In the genomic region with DNA sequence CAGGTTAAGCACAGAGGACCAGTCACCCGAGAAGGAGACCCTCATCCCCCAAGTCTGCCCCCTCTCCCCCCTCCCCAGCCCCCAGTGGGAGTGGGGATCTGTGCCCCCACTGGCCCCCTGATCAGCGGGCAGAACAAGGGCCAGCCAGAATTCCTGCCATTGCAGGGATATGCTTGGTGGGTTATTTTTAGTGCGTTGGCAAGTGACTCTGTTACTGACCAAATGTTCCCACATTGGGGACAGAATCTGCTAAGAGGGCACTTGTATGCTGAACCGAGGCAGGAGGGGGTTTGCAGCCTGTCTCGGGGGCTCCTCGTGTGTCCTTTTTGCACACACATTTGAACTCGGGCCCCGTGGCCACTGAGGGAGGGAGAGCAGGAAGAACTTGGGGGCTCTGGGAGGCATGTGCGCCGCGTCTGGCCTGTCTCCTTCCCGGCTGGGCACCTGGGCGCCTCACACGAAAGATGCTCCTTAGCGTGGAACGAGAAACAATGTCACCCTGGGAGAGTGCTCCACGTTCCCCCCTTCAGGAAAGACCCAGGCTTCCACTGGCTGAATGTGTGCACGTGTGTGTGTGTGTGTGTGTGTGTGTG, we compare ENCODE assay signal across 18 cellular contexts.
"Had no signal": no experiment of that assay in that cellular context is flagged by ENCODE, and none has a peak within 500 bp of the region (broad histone marks: within the 10 kb centered on the region; RNA-seq: fewer than 3 reads in every experiment).

No MANE protein-coding gene starts in this region.

- H3K4me3 Mint-ChIP-seq: activated CD4-positive, alpha-beta memory T cell treated with anti-CD3 and anti-CD28 coated beads, Interleukin-2, amount 10 ng/mL, durations not matched to agents 7 days and 5 days; activated naive CD4-positive, alpha-beta T cell treated with anti-CD3 and anti-CD28 coated beads for 36 hours; activated T-cell treated with anti-CD3 and anti-CD28 coated beads, Interleukin-2, amount 50 U/mL, for 24 hours; effector memory CD8-positive, alpha-beta T cell; mesothelial cell of epicardium; neural crest cell; stimulated activated naive B cell treated with anti-CD40 and anti-IgM and Interleukin-4, amounts not matched to agents 10 μg/mL and 1 μg/mL and 100 μg/mL, for 72 hours had no signal

- H3K4me3 ChIP-seq: ascending aorta, esophagus squamous epithelium, sigmoid colon, thyroid gland had no signal

- DNase-seq: activated CD4-positive, alpha-beta memory T cell treated with anti-CD3 and anti-CD28 coated beads, Interleukin-2, amount 10 ng/mL, durations not matched to agents 7 days and 5 days; activated CD4-positive, alpha-beta T cell treated with anti-CD3 and anti-CD28 coated beads for 48 hours; activated CD4-positive, CD25-positive, alpha-beta regulatory T cell; activated naive CD4-positive, alpha-beta T cell treated with anti-CD3 and anti-CD28 coated beads for 36 hours; activated T-cell treated with anti-CD3 and anti-CD28 coated beads, Interleukin-2, amount 50 U/mL, for 24 hours; dermis blood vessel endothelial cell; effector memory CD8-positive, alpha-beta T cell; esophagus squamous epithelium; hippocampal formation; islet precursor cell; sigmoid colon; stimulated activated naive B cell treated with anti-CD40 and anti-IgM and Interleukin-4, amounts not matched to agents 10 μg/mL and 1 μg/mL and 100 μg/mL, for 72 hours; T1000; thyroid gland had no signal

- ATAC-seq: effector memory CD8-positive, alpha-beta T cell; stimulated activated naive B cell treated with anti-CD40 and anti-IgM and Interleukin-4, amounts not matched to agents 10 μg/mL and 1 μg/mL and 100 μg/mL, for 72 hours had no signal

- H3K27me3 ChIP-seq: thyroid gland had no signal

- H3K9me3 Mint-ChIP-seq: activated CD4-positive, alpha-beta memory T cell treated with anti-CD3 and anti-CD28 coated beads, Interleukin-2, amount 10 ng/mL, durations not matched to agents 7 days and 5 days; activated naive CD4-positive, alpha-beta T cell treated with anti-CD3 and anti-CD28 coated beads for 36 hours; activated T-cell treated with anti-CD3 and anti-CD28 coated beads, Interleukin-2, amount 50 U/mL, for 24 hours; activated T-helper 2 cell treated with anti-CD3 and anti-CD28 coated beads, Interferon-gamma antibody, Interleukin-2, Interleukin-4, amounts not matched to agents 10 μg/mL and 5 μg/mL and 100 μg/mL, durations not matched to agents 14 hours and 24 hours and 36 hours; effector memory CD8-positive, alpha-beta T cell; mesothelial cell of epicardium; neural crest cell; stimulated activated naive B cell treated with anti-CD40 and anti-IgM and Interleukin-4, amounts not matched to agents 10 μg/mL and 1 μg/mL and 100 μg/mL, for 72 hours had no signal

- H3K9me3 ChIP-seq: ascending aorta, esophagus squamous epithelium, sigmoid colon, thyroid gland had no signal

- H3K27ac Mint-ChIP-seq: activated CD4-positive, alpha-beta memory T cell treated with anti-CD3 and anti-CD28 coated beads, Interleukin-2, amount 10 ng/mL, durations not matched to agents 7 days and 5 days; activated naive CD4-positive, alpha-beta T cell treated with anti-CD3 and anti-CD28 coated beads for 36 hours; activated T-cell treated with anti-CD3 and anti-CD28 coated beads, Interleukin-2, amount 50 U/mL, for 24 hours; activated T-helper 2 cell treated with anti-CD3 and anti-CD28 coated beads, Interferon-gamma antibody, Interleukin-2, Interleukin-4, amounts not matched to agents 10 μg/mL and 5 μg/mL and 100 μg/mL, durations not matched to agents 14 hours and 24 hours and 36 hours; effector memory CD8-positive, alpha-beta T cell; stimulated activated naive B cell treated with anti-CD40 and anti-IgM and Interleukin-4, amounts not matched to agents 10 μg/mL and 1 μg/mL and 100 μg/mL, for 72 hours had no signal

- H3K36me3 ChIP-seq: ascending aorta, esophagus squamous epithelium, sigmoid colon, thyroid gland had no signal

- H3K27ac ChIP-seq: ascending aorta, esophagus squamous epithelium, sigmoid colon, thyroid gland had no signal

- H3K36me3 Mint-ChIP-seq: mesothelial cell of epicardium; stimulated activated naive B cell treated with anti-CD40 and anti-IgM and Interleukin-4, amounts not matched to agents 10 μg/mL and 1 μg/mL and 100 μg/mL, for 72 hours had no signal
